ENCODE assay signal across 14 cellular contexts in genomic region chr14:102690509-102691286, GRCh38.
DNase-seq lines count a peak whose midpoint lies in the region; ATAC-seq and TF ChIP-seq lines count a peak whose summit lies in the region.
"Had no signal": no experiment of that assay in that cellular context is flagged by ENCODE, and none has a peak within 500 bp of the region (broad histone marks: within the 10 kb centered on the region; RNA-seq: fewer than 3 reads in every experiment).

No MANE protein-coding gene starts in this region.

- no peak for TF ChIP-seq CTCF in NB4 (IDR thresholded peaks at IDR 0.05; ENCODE audit: low read depth, low read length)
- TF ChIP-seq CTCF in endothelial cell (IDR thresholded peaks at IDR 0.05; ENCODE audit: unreplicated experiment): no peak
- TF ChIP-seq CTCF in neural progenitor cell (IDR thresholded peaks at IDR 0.05): no peak
- no peak for TF ChIP-seq CTCF in lower lobe of right lung (IDR thresholded peaks at IDR 0.05)
- no peak for TF ChIP-seq CTCF in GM13977 (IDR thresholded peaks at IDR 0.05; ENCODE audit: extremely low read depth, insufficient read depth, missing control alignments)

- in situ Hi-C loops in GM13977 (cut with MboI; ENCODE audit: low pct_unique_long_range_greater_than_20kb, low sequenced_read_pairs, unreplicated experiment): loop anchor here (10.0 kb wide), 1 partner anchor 224 kb away; no protein-coding TSS in a partner anchor

- H3K27me3 Mint-ChIP-seq in endothelial cell (ENCODE audit: unreplicated experiment) (no peaks in the 10 kb centered on the region), neural progenitor cell (ENCODE audit: insufficient read depth, low read depth) (no peaks in the 10 kb centered on the region)

- no peaks in the 10 kb centered on the region for H3K9me3 ChIP-seq in neural progenitor cell (ENCODE audit: low read depth)
- H3K9me3 ChIP-seq in lower lobe of right lung: no peaks in the 10 kb centered on the region
- H3K9me3 ChIP-seq: gastroesophageal sphincter, tibial artery had no signal

- H3K36me3 Mint-ChIP-seq in endothelial cell (ENCODE audit: low read depth, unreplicated experiment) (peaks cover 8% of the 10 kb centered on the region), neural progenitor cell (no peaks in the 10 kb centered on the region)
- H3K36me3 Mint-ChIP-seq in stimulated activated effector memory CD8-positive, alpha-beta T cell treated with anti-CD3 and anti-CD28 coated beads, Interleukin-12 subunit alpha, Interleukin-12 subunit beta, amount 100 ng/mL, for 72 hours: no peaks in the 10 kb centered on the region

- TF ChIP-seq POLR2A in NB4 (IDR thresholded peaks at IDR 0.05; ENCODE audit: extremely low read depth, insufficient read length): no peak

- H3K27ac ChIP-seq in neural progenitor cell: peak overlapping the region; percentile 43
- H3K27ac ChIP-seq in lower lobe of right lung: no peak overlapping the region
- H3K27ac ChIP-seq: gastroesophageal sphincter, tibial artery had no signal

- H3K79me2 ChIP-seq in neural progenitor cell (ENCODE audit: low read depth): peaks cover 89% of the 10 kb centered on the region

- intact Hi-C loops in lower lobe of right lung (cut with DNase I): no loop called here

- H3K4me3 ChIP-seq in NB4 (ENCODE audit: low read depth, low read length) (no peak overlapping the region), neural progenitor cell (no peak overlapping the region), lower lobe of right lung (no peak overlapping the region)
- H3K4me3 ChIP-seq: gastroesophageal sphincter, GM12878, tibial artery had no signal

- no peak overlapping the region for H3K4me2 ChIP-seq in neural progenitor cell

- H3F3A ChIP-seq in neural progenitor cell (ENCODE audit: low read depth): peaks cover 35% of the 10 kb centered on the region

- H3K4me1 Mint-ChIP-seq in endothelial cell (ENCODE audit: unreplicated experiment): peaks cover 46% of the 10 kb centered on the region
- H3K4me1 Mint-ChIP-seq in neural progenitor cell: peaks cover 21% of the 10 kb centered on the region
- peaks cover 9% of the 10 kb centered on the region for H3K4me1 Mint-ChIP-seq in stimulated activated effector memory CD8-positive, alpha-beta T cell treated with anti-CD3 and anti-CD28 coated beads, Interleukin-12 subunit alpha, Interleukin-12 subunit beta, amount 100 ng/mL, for 72 hours

- peak; percentile 57 for DNase-seq in GF-D8 (lab: John Stamatoyannopoulos, UW)
- peak; percentile 52 for DNase-seq in NB4 (ENCODE audit: low read depth)
- no peak for DNase-seq in endothelial cell (ENCODE audit: low spot score)
- DNase-seq in neural progenitor cell (ENCODE audit: low spot score): no peak
- DNase-seq in lower lobe of right lung: no peak
- no peak for DNase-seq in GM13977 (ENCODE audit: low spot score)
- no peak for DNase-seq in stimulated activated effector memory CD8-positive, alpha-beta T cell treated with anti-CD3 and anti-CD28 coated beads, Interleukin-12 subunit alpha, Interleukin-12 subunit beta, amount 100 ng/mL, for 72 hours (ENCODE audit: low spot score in 2 of 2)
- DNase-seq: MM.1S; NK-92 treated with Interleukin-12 subunit alpha and Interleukin-12 subunit beta, amount 100 ng/mL, for 24 hours; stimulated activated CD4-positive, alpha-beta T cell treated with anti-CD3 and anti-CD28 coated beads, Interleukin-4, amount 100 ng/mL, for 1 hour; tibial artery had no signal

- H3K27me3 ChIP-seq in neural progenitor cell (no peaks in the 10 kb centered on the region), lower lobe of right lung (ENCODE audit: low read depth) (no peaks in the 10 kb centered on the region)
- H3K27me3 ChIP-seq: gastroesophageal sphincter, tibial artery had no signal

- no peaks in the 10 kb centered on the region for H3K9me3 Mint-ChIP-seq in endothelial cell (ENCODE audit: unreplicated experiment)
- no peaks in the 10 kb centered on the region for H3K9me3 Mint-ChIP-seq in neural progenitor cell
- no peaks in the 10 kb centered on the region for H3K9me3 Mint-ChIP-seq in stimulated activated effector memory CD8-positive, alpha-beta T cell treated with anti-CD3 and anti-CD28 coated beads, Interleukin-12 subunit alpha, Interleukin-12 subunit beta, amount 100 ng/mL, for 72 hours

- peaks cover 25% of the 10 kb centered on the region for H3K4me1 ChIP-seq in neural progenitor cell
- peaks cover 37% of the 10 kb centered on the region for H3K4me1 ChIP-seq in lower lobe of right lung

- ATAC-seq in lower lobe of right lung (no peak), HG02763 (IDR thresholded peaks at IDR 0.05; ENCODE audit: unreplicated experiment) (no peak)
- no peak for ATAC-seq in stimulated activated effector memory CD8-positive, alpha-beta T cell treated with anti-CD3 and anti-CD28 coated beads, Interleukin-12 subunit alpha, Interleukin-12 subunit beta, amount 100 ng/mL, for 72 hours
- ATAC-seq: gastroesophageal sphincter, GM12878 had no signal

- H4K20me1 ChIP-seq in neural progenitor cell (ENCODE audit: low read depth): peaks cover 44% of the 10 kb centered on the region

- H3K4me3 Mint-ChIP-seq in endothelial cell (ENCODE audit: unreplicated experiment) (no peak overlapping the region), neural progenitor cell (no peak overlapping the region)
- H3K4me3 Mint-ChIP-seq in stimulated activated effector memory CD8-positive, alpha-beta T cell treated with anti-CD3 and anti-CD28 coated beads, Interleukin-12 subunit alpha, Interleukin-12 subunit beta, amount 100 ng/mL, for 72 hours: no peak overlapping the region

- H3K36me3 ChIP-seq in neural progenitor cell: no peaks in the 10 kb centered on the region
- no peaks in the 10 kb centered on the region for H3K36me3 ChIP-seq in lower lobe of right lung
- H3K36me3 ChIP-seq: gastroesophageal sphincter, tibial artery had no signal

- no peak overlapping the region for H3K9ac ChIP-seq in neural progenitor cell

- no peak overlapping the region for H2AFZ ChIP-seq in neural progenitor cell (replicated peaks)

- H3K27ac Mint-ChIP-seq in endothelial cell (ENCODE audit: unreplicated experiment) (peak overlapping the region; percentile 38), neural progenitor cell (no peak overlapping the region)
- H3K27ac Mint-ChIP-seq in stimulated activated effector memory CD8-positive, alpha-beta T cell treated with anti-CD3 and anti-CD28 coated beads, Interleukin-12 subunit alpha, Interleukin-12 subunit beta, amount 100 ng/mL, for 72 hours: no peak overlapping the region

Comparison
In these comparisons a context has a peak if more than half of its experiments do, and no peak if none do; other contexts are left out.
1. DNase-seq: peak in GF-D8 (single experiment) and NB4 (single experiment); none in endothelial cell (single experiment), neural progenitor cell (single experiment), lower lobe of right lung (single experiment), GM13977 (single experiment) and stimulated activated effector memory CD8-positive, alpha-beta T cell treated with anti-CD3 and anti-CD28 coated beads, Interleukin-12 subunit alpha, Interleukin-12 subunit beta, amount 100 ng/mL, for 72 hours (0 of 2).